In genomic region chr2:4502230-4502843, GRCh38 we compare ENCODE assay signal across 34 cellular contexts.
"Had no signal": no experiment of that assay in that cellular context is flagged by ENCODE, and none has a peak within 500 bp of the region (broad histone marks: within the 10 kb centered on the region; RNA-seq: fewer than 3 reads in every experiment).

No MANE protein-coding gene starts in this region.

- H3K9me3 Mint-ChIP-seq: activated naive CD8-positive, alpha-beta T cell treated with anti-CD3 and anti-CD28 coated beads, Interleukin-2, amount 50 U/mL, for 24 hours had no signal

- H3K9me3 ChIP-seq: breast epithelium, Peyer's patch, SK-N-SH had no signal

- H3K4me1 ChIP-seq: breast epithelium, Peyer's patch, SJSA1 had no signal

- H3K27me3 Mint-ChIP-seq: activated CD4-positive, alpha-beta memory T cell treated with anti-CD3 and anti-CD28 coated beads, Interleukin-2, amount 10 ng/mL, durations not matched to agents 7 days and 5 days; activated CD8-positive, alpha-beta memory T cell treated with anti-CD3 and anti-CD28 coated beads, Interleukin-2, amount 10 ng/mL, durations not matched to agents 7 days and 5 days; activated naive CD4-positive, alpha-beta T cell treated with anti-CD3 and anti-CD28 coated beads, Interleukin-2, amount 10 ng/mL, durations not matched to agents 7 days and 5 days; activated naive CD8-positive, alpha-beta T cell; activated naive CD8-positive, alpha-beta T cell treated with anti-CD3 and anti-CD28 coated beads, Interleukin-2, amount 50 U/mL, for 24 hours; T-helper 17 cell had no signal

- DNase-seq: activated CD4-positive, alpha-beta memory T cell treated with anti-CD3 and anti-CD28 coated beads, Interleukin-2, amount 10 ng/mL, durations not matched to agents 7 days and 5 days; activated CD4-positive, alpha-beta T cell treated with anti-CD3 and anti-CD28 coated beads for 1 hour; activated CD4-positive, alpha-beta T cell treated with anti-CD3 and anti-CD28 coated beads for 48 hours; activated CD4-positive, CD25-positive, alpha-beta regulatory T cell; activated CD8-positive, alpha-beta memory T cell treated with anti-CD3 and anti-CD28 coated beads for 24 hours; activated CD8-positive, alpha-beta memory T cell treated with anti-CD3 and anti-CD28 coated beads, Interleukin-2, amount 10 ng/mL, durations not matched to agents 7 days and 5 days; activated CD8-positive, alpha-beta memory T cell treated with anti-CD3 and anti-CD28 coated beads, Interleukin-2, amount 50 U/mL, for 48 hours; activated effector memory CD4-positive, alpha-beta T cell treated with Interleukin-2 at 50 U/mL for 16 hours; activated naive CD4-positive, alpha-beta T cell treated with anti-CD3 and anti-CD28 coated beads, Interleukin-2, amount 10 ng/mL, durations not matched to agents 7 days and 5 days; activated naive CD8-positive, alpha-beta T cell treated with anti-CD3 and anti-CD28 coated beads, Interleukin-2, amount 50 U/mL, for 24 hours; activated T-cell treated with anti-CD3 and anti-CD28 coated beads, Interleukin-2, amount 50 U/mL, for 48 hours; anterior cingulate cortex; MM.1S; MV-4-11; NCI-H1092; NCI-H1417; NCI-H146; NCI-H187; NCI-H2029 treated with DMSO at 0.1 percent for 48 hours; NCI-H2227 treated with DMSO at 0.1 percent for 48 hours; NCI-H446; NCI-H510A treated with DMSO at 0.1 percent for 48 hours; NCI-H526 treated with DMSO at 0.1 percent for 48 hours; NCI-H774; Peyer's patch; RPMI8226; SHP77 treated with DMSO at 0.1 percent for 48 hours; SK-N-SH; T-helper 17 cell; WERI-Rb-1 had no signal

- H3K4me1 Mint-ChIP-seq: activated CD4-positive, alpha-beta memory T cell treated with anti-CD3 and anti-CD28 coated beads, Interleukin-2, amount 10 ng/mL, durations not matched to agents 7 days and 5 days; activated CD8-positive, alpha-beta memory T cell treated with anti-CD3 and anti-CD28 coated beads, Interleukin-2, amount 10 ng/mL, durations not matched to agents 7 days and 5 days; activated naive CD4-positive, alpha-beta T cell treated with anti-CD3 and anti-CD28 coated beads, Interleukin-2, amount 10 ng/mL, durations not matched to agents 7 days and 5 days; activated naive CD8-positive, alpha-beta T cell treated with anti-CD3 and anti-CD28 coated beads, Interleukin-2, amount 50 U/mL, for 24 hours; T-helper 17 cell had no signal

- H3K9ac ChIP-seq: KMS-11, SK-N-SH had no signal

- H3K36me3 ChIP-seq: breast epithelium, Peyer's patch, SJSA1, WERI-Rb-1 had no signal

- H3K4me2 ChIP-seq: KMS-11, SK-N-SH had no signal

- H3K27ac Mint-ChIP-seq: activated CD4-positive, alpha-beta memory T cell treated with anti-CD3 and anti-CD28 coated beads, Interleukin-2, amount 10 ng/mL, durations not matched to agents 7 days and 5 days; activated CD8-positive, alpha-beta memory T cell treated with anti-CD3 and anti-CD28 coated beads, Interleukin-2, amount 10 ng/mL, durations not matched to agents 7 days and 5 days; activated naive CD4-positive, alpha-beta T cell treated with anti-CD3 and anti-CD28 coated beads, Interleukin-2, amount 10 ng/mL, durations not matched to agents 7 days and 5 days; activated naive CD8-positive, alpha-beta T cell; activated naive CD8-positive, alpha-beta T cell treated with anti-CD3 and anti-CD28 coated beads, Interleukin-2, amount 50 U/mL, for 24 hours; T-helper 17 cell had no signal

- H3K27ac ChIP-seq: breast epithelium, KMS-11, Peyer's patch, SJSA1, WERI-Rb-1 had no signal

- H3K4me3 ChIP-seq: breast epithelium, Peyer's patch, SJSA1 had no signal

- ATAC-seq: activated CD8-positive, alpha-beta memory T cell treated with anti-CD3 and anti-CD28 coated beads, Interleukin-2, amount 10 ng/mL, durations not matched to agents 7 days and 5 days; activated naive CD8-positive, alpha-beta T cell treated with anti-CD3 and anti-CD28 coated beads, Interleukin-2, amount 50 U/mL, for 24 hours; T-helper 17 cell had no signal

- H3K36me3 Mint-ChIP-seq: activated CD8-positive, alpha-beta memory T cell treated with anti-CD3 and anti-CD28 coated beads, Interleukin-2, amount 10 ng/mL, durations not matched to agents 7 days and 5 days; activated naive CD4-positive, alpha-beta T cell treated with anti-CD3 and anti-CD28 coated beads, Interleukin-2, amount 10 ng/mL, durations not matched to agents 7 days and 5 days; activated naive CD8-positive, alpha-beta T cell had no signal

- H3K27me3 ChIP-seq: breast epithelium, Peyer's patch, SJSA1 had no signal

- H3K4me3 Mint-ChIP-seq: activated CD4-positive, alpha-beta memory T cell treated with anti-CD3 and anti-CD28 coated beads, Interleukin-2, amount 10 ng/mL, durations not matched to agents 7 days and 5 days; activated CD8-positive, alpha-beta memory T cell treated with anti-CD3 and anti-CD28 coated beads, Interleukin-2, amount 10 ng/mL, durations not matched to agents 7 days and 5 days; activated naive CD4-positive, alpha-beta T cell treated with anti-CD3 and anti-CD28 coated beads, Interleukin-2, amount 10 ng/mL, durations not matched to agents 7 days and 5 days; activated naive CD8-positive, alpha-beta T cell; activated naive CD8-positive, alpha-beta T cell treated with anti-CD3 and anti-CD28 coated beads, Interleukin-2, amount 50 U/mL, for 24 hours; T-helper 17 cell had no signal
